In the genomic region with DNA sequence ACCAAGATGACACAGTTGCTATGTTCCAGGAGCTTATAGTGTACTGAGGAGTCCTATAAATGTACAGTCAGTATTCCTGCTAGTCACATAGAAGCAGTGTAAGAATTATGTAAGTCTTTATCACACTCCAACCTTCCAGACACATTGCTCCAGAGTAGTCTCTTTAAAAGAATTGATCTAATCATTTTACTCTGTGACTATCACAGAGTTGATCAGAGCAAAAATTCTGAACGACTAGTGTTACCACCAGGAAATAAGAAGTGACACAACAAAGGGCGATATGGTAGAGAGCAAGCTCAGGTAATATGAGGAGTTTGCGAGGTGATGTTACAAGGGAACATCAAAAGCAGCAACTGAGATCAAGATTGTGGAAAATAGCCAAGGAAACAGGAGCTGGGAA, we compare ENCODE assay signal across 21 cellular contexts.
"Had no signal": no experiment of that assay in that cellular context is flagged by ENCODE, and none has a peak within 500 bp of the region (broad histone marks: within the 10 kb centered on the region; RNA-seq: fewer than 3 reads in every experiment).

No MANE protein-coding gene starts in this region.

- H3K27ac Mint-ChIP-seq: immature natural killer cell, mesothelial cell of epicardium, naive B cell had no signal

- H3K9me3 ChIP-seq: esophagus muscularis mucosa, gastroesophageal sphincter, left lung, lower lobe of right lung, mucosa of descending colon had no signal

- H3K4me1 ChIP-seq: esophagus muscularis mucosa, foreskin keratinocyte, gastroesophageal sphincter, heart left ventricle, left lung, lower lobe of right lung had no signal

- H3K4me3 ChIP-seq: coronary artery, dorsolateral prefrontal cortex, esophagus muscularis mucosa, gastroesophageal sphincter, heart left ventricle, hepatocyte, left lung, lower lobe of right lung, mucosa of descending colon had no signal

- H3K36me3 ChIP-seq: esophagus muscularis mucosa, gastroesophageal sphincter, heart left ventricle, left lung, lower lobe of right lung had no signal

- H3K4me1 Mint-ChIP-seq: immature natural killer cell, naive B cell had no signal

- H3K27me3 ChIP-seq: dorsolateral prefrontal cortex, esophagus muscularis mucosa, foreskin keratinocyte, gastroesophageal sphincter, heart left ventricle, hepatocyte, left lung had no signal

- H3K4me2 ChIP-seq: hepatocyte had no signal

- H3K27ac ChIP-seq: coronary artery, dorsolateral prefrontal cortex, esophagus muscularis mucosa, foreskin keratinocyte, gastroesophageal sphincter, heart left ventricle, hepatocyte, left lung, lower lobe of right lung had no signal

- H2AFZ ChIP-seq: hepatocyte had no signal

- H3K36me3 Mint-ChIP-seq: immature natural killer cell, mesothelial cell of epicardium, naive B cell had no signal

- DNase-seq: dermis blood vessel endothelial cell; dorsolateral prefrontal cortex; effector CD4-positive, alpha-beta T cell; effector memory CD4-positive, alpha-beta T cell; foreskin keratinocyte; heart left ventricle; hypothalamus; immature natural killer cell; islet precursor cell; left cardiac atrium; left lung; left ventricle myocardium superior; lower lobe of right lung; mesenchymal stem cell; mucosa of descending colon; naive B cell had no signal

- H3K4me3 Mint-ChIP-seq: immature natural killer cell, mesothelial cell of epicardium, naive B cell had no signal

- H3K79me2 ChIP-seq: hepatocyte had no signal

- H3K9me3 Mint-ChIP-seq: immature natural killer cell, mesothelial cell of epicardium had no signal
